In genomic region chr18:49431563-49431962, GRCh38 we compare ENCODE assay signal across 34 cellular contexts. TPM values are rescaled to one million over a fixed set of nuclear protein-coding genes. Genes with fewer than 3 reads are reported as not detected.
DNase-seq lines count a peak whose midpoint lies in the region; ATAC-seq, FAIRE-seq and TF ChIP-seq lines count a peak whose summit lies in the region.
"Had no signal": no experiment of that assay in that cellular context is flagged by ENCODE, and none has a peak within 500 bp of the region (broad histone marks: within the 10 kb centered on the region; RNA-seq: fewer than 3 reads in every experiment).

No MANE protein-coding gene starts in this region.

- peak overlapping the region; percentile 15 for H3K4me2 ChIP-seq in keratinocyte (ENCODE audit: control insufficient read depth, extremely low read depth, insufficient read depth, low read depth, low read length)
- H3K4me2 ChIP-seq: A549 had no signal

- H3K27ac ChIP-seq in HUES64 (ENCODE audit: low read depth, low read length) (peak overlapping the region; percentile 9; the same call in 1 of the 2 replicates), keratinocyte (ENCODE audit: control insufficient read depth, insufficient read depth, low read length) (peak overlapping the region; percentile 5), tibial nerve (no peak overlapping the region)
- H3K27ac ChIP-seq: A549, colonic mucosa, heart right ventricle, HL-60, skin epidermis, stomach, thyroid gland had no signal

- FAIRE-seq in bronchial epithelial cell (lab: Jason Lieb, UNC) (no peak), keratinocyte (lab: Jason Lieb, UNC) (peak; percentile 76)
- FAIRE-seq: A549 had no signal

- no peaks in the 10 kb centered on the region for H3K27me3 Mint-ChIP-seq in activated T-cell treated with anti-CD3 and anti-CD28 coated beads, Interleukin-2, amount 50 U/mL, for 72 hours (ENCODE audit: low read depth)
- H3K27me3 Mint-ChIP-seq: activated CD8-positive, alpha-beta T cell treated with anti-CD3 and anti-CD28 coated beads for 36 hours; activated naive CD4-positive, alpha-beta T cell treated with anti-CD3 and anti-CD28 coated beads, Interleukin-2, amount 50 U/mL, for 24 hours; effector memory CD8-positive, alpha-beta T cell; natural killer cell treated with Interleukin-12 subunit alpha and Interleukin-12 subunit beta and Interleukin-15 and Interleukin-18, amount 100 ng/mL, for 72 hours had no signal

- H3K4me3 Mint-ChIP-seq in activated T-cell treated with anti-CD3 and anti-CD28 coated beads, Interleukin-2, amount 50 U/mL, for 72 hours = no peak overlapping the region
- H3K4me3 Mint-ChIP-seq: activated CD8-positive, alpha-beta T cell treated with anti-CD3 and anti-CD28 coated beads for 36 hours; activated naive CD4-positive, alpha-beta T cell treated with anti-CD3 and anti-CD28 coated beads, Interleukin-2, amount 50 U/mL, for 24 hours; effector memory CD8-positive, alpha-beta T cell; mesothelial cell of epicardium; natural killer cell treated with Interleukin-12 subunit alpha and Interleukin-12 subunit beta and Interleukin-15 and Interleukin-18, amount 100 ng/mL, for 72 hours had no signal

- no peak overlapping the region for H2AFZ ChIP-seq in keratinocyte (ENCODE audit: control insufficient read depth, low read length)

- no peak for ATAC-seq in activated T-cell treated with anti-CD3 and anti-CD28 coated beads, Interleukin-2, amount 50 U/mL, for 72 hours (replicated peaks in 1 of 2)
- no peak for ATAC-seq in GM19467 (IDR thresholded peaks at IDR 0.05; ENCODE audit: unreplicated experiment)
- no peak for ATAC-seq in GM21619 (IDR thresholded peaks at IDR 0.05; ENCODE audit: unreplicated experiment)
- ATAC-seq: A549; activated CD8-positive, alpha-beta T cell treated with anti-CD3 and anti-CD28 coated beads for 36 hours; effector memory CD8-positive, alpha-beta T cell; esophagus mucosa; heart right ventricle; left ventricle myocardium superior; natural killer cell treated with Interleukin-12 subunit alpha and Interleukin-12 subunit beta and Interleukin-15 and Interleukin-18, amount 100 ng/mL, for 72 hours had no signal

- H3K9me3 ChIP-seq in HUES64 (ENCODE audit: insufficient read depth, low read depth, low read length) (no peaks in the 10 kb centered on the region), keratinocyte (ENCODE audit: control insufficient read depth, low read depth, low read length) (no peaks in the 10 kb centered on the region), tibial nerve (no peaks in the 10 kb centered on the region)
- H3K9me3 ChIP-seq: A549, colonic mucosa, heart right ventricle, stomach, thyroid gland had no signal

- H3K9ac ChIP-seq in HUES64 (ENCODE audit: low read depth, low read length) (no peak overlapping the region), keratinocyte (ENCODE audit: control insufficient read depth, extremely low read depth, insufficient read depth, low read length) (no peak overlapping the region)

- TF ChIP-seq POLR2A in tibial nerve (IDR thresholded peaks at IDR 0.05) = no peak

- peaks cover 10 to 14% of the 10 kb centered on the region in 2 donors for H3K36me3 Mint-ChIP-seq in activated T-cell treated with anti-CD3 and anti-CD28 coated beads, Interleukin-2, amount 50 U/mL, for 72 hours (ENCODE audit: insufficient read depth in 2 of 2)

- H3K79me2 ChIP-seq in keratinocyte (ENCODE audit: control insufficient read depth, insufficient read depth, low read length) = peaks cover 7% of the 10 kb centered on the region

- no peaks in the 10 kb centered on the region for H3K27me3 ChIP-seq in HUES64 (ENCODE audit: insufficient read depth, low read length)
- H3K27me3 ChIP-seq in bronchial epithelial cell (ENCODE audit: control insufficient read depth, insufficient read depth, low read length) = no peaks in the 10 kb centered on the region
- H3K27me3 ChIP-seq in keratinocyte (ENCODE audit: control insufficient read depth, extremely low read depth, insufficient read depth, low read length) = no peaks in the 10 kb centered on the region
- no peaks in the 10 kb centered on the region for H3K27me3 ChIP-seq in tibial nerve
- H3K27me3 ChIP-seq: colonic mucosa, heart right ventricle, stomach, thyroid gland had no signal

- TF ChIP-seq CTCF in bronchial epithelial cell (IDR thresholded peaks at IDR 0.05; ENCODE audit: insufficient read depth, low read length, severe bottlenecking) (no peak), keratinocyte (optimal IDR thresholded peaks at IDR 0.05 in 1 of 3, IDR thresholded peaks at IDR 0.05 in 1 of 3, conservative IDR thresholded peaks at IDR 0.05 in 1 of 3; ENCODE audit: extremely low read depth in 1 of 3, insufficient read depth in 2 of 3, low read length in 3 of 3) (no peak), tibial nerve (IDR thresholded peaks at IDR 0.05) (no peak)

- no peak overlapping the region for H3K27ac Mint-ChIP-seq in activated T-cell treated with anti-CD3 and anti-CD28 coated beads, Interleukin-2, amount 50 U/mL, for 72 hours
- H3K27ac Mint-ChIP-seq: activated CD8-positive, alpha-beta T cell treated with anti-CD3 and anti-CD28 coated beads for 36 hours; activated naive CD4-positive, alpha-beta T cell treated with anti-CD3 and anti-CD28 coated beads, Interleukin-2, amount 50 U/mL, for 24 hours; activated T-helper 2 cell treated with anti-CD3 and anti-CD28 coated beads, Interferon-gamma antibody, Interleukin-2, Interleukin-4, amounts not matched to agents 10 μg/mL and 5 μg/mL and 100 μg/mL, durations not matched to agents 14 hours and 24 hours and 36 hours; effector memory CD8-positive, alpha-beta T cell; mesothelial cell of epicardium; natural killer cell treated with Interleukin-12 subunit alpha and Interleukin-12 subunit beta and Interleukin-15 and Interleukin-18, amount 100 ng/mL, for 72 hours had no signal

- dilution Hi-C loops in keratinocyte (cut with MboI; ENCODE audit: extremely low pct_ligation_motif_present, low sequenced_read_pairs) = no loop called here

- H3K9me3 Mint-ChIP-seq in activated T-cell treated with anti-CD3 and anti-CD28 coated beads, Interleukin-2, amount 50 U/mL, for 72 hours = no peaks in the 10 kb centered on the region
- H3K9me3 Mint-ChIP-seq: activated CD8-positive, alpha-beta T cell treated with anti-CD3 and anti-CD28 coated beads for 36 hours; activated naive CD4-positive, alpha-beta T cell treated with anti-CD3 and anti-CD28 coated beads, Interleukin-2, amount 50 U/mL, for 24 hours; activated T-helper 2 cell treated with anti-CD3 and anti-CD28 coated beads, Interferon-gamma antibody, Interleukin-2, Interleukin-4, amounts not matched to agents 10 μg/mL and 5 μg/mL and 100 μg/mL, durations not matched to agents 14 hours and 24 hours and 36 hours; effector memory CD8-positive, alpha-beta T cell; mesothelial cell of epicardium; natural killer cell treated with Interleukin-12 subunit alpha and Interleukin-12 subunit beta and Interleukin-15 and Interleukin-18, amount 100 ng/mL, for 72 hours had no signal

- H3K4me1 ChIP-seq in HUES64 (ENCODE audit: insufficient read depth, low read length) = peaks cover 12% of the 10 kb centered on the region
- peaks cover 11% of the 10 kb centered on the region for H3K4me1 ChIP-seq in keratinocyte (ENCODE audit: control insufficient read depth, extremely low read depth, insufficient read depth, low read length)
- H3K4me1 ChIP-seq in tibial nerve = no peaks in the 10 kb centered on the region
- H3K4me1 ChIP-seq: A549, colonic mucosa, thyroid gland had no signal

- no peak overlapping the region for H3K4me3 ChIP-seq in HUES64 (ENCODE audit: low read length)
- no peak overlapping the region for H3K4me3 ChIP-seq in bronchial epithelial cell (ENCODE audit: low read depth, low read length)
- no peak overlapping the region for H3K4me3 ChIP-seq in keratinocyte (ENCODE audit: control insufficient read depth in 2 of 3, extremely low read depth in 1 of 3, insufficient read depth in 2 of 3, low read depth in 1 of 3, low read length in 3 of 3)
- H3K4me3 ChIP-seq in tibial nerve = no peak overlapping the region
- H3K4me3 ChIP-seq: A549, colonic mucosa, heart right ventricle, skin epidermis, stomach, thyroid gland had no signal

- H3K36me3 ChIP-seq in HUES64 (ENCODE audit: insufficient read depth, low read length) (peaks cover 5% of the 10 kb centered on the region; the same call in 1 of the 2 replicates), bronchial epithelial cell (ENCODE audit: control insufficient read depth, insufficient read depth, low read length) (peaks cover 1% of the 10 kb centered on the region), keratinocyte (ENCODE audit: control insufficient read depth in 2 of 2, extremely low read depth in 1 of 2, insufficient read depth in 2 of 2, low read length in 2 of 2) (no peaks in the 10 kb centered on the region), tibial nerve (peaks cover 0 to 38% (median 0%) of the 10 kb centered on the region in 3 donors)
- H3K36me3 ChIP-seq: colonic mucosa had no signal

- no peaks in the 10 kb centered on the region for H3K9me1 ChIP-seq in keratinocyte (ENCODE audit: control insufficient read depth, extremely low read depth, insufficient read depth, low read length)

- DNase-seq in AG08396 (ENCODE audit: low spot score) = peak; percentile 5
- DNase-seq in bronchial epithelial cell (ENCODE audit: low read depth) = peak; percentile 49
- DNase-seq in keratinocyte (ENCODE audit: low read depth, low spot score) = peak; percentile 35
- DNase-seq in activated T-cell treated with anti-CD3 and anti-CD28 coated beads, Interleukin-2, amount 50 U/mL, for 72 hours = no peak
- DNase-seq in tibial nerve (ENCODE audit: low spot score in 2 of 2) = no peak
- DNase-seq: activated CD4-positive, CD25-positive, alpha-beta regulatory T cell treated with anti-CD3 and anti-CD28 coated beads, Interleukin-2, amount 50 U/mL, for 72 hours; activated CD8-positive, alpha-beta T cell treated with anti-CD3 and anti-CD28 coated beads for 36 hours; amygdala; colonic mucosa; DMS153; effector memory CD8-positive, alpha-beta T cell; foreskin fibroblast; GF-D8; heart right ventricle; left ventricle myocardium superior; NCI-H1417; NCI-H2081; NCI-H345; stimulated activated CD4-positive, alpha-beta T cell treated with anti-CD3 and anti-CD28 coated beads, Interleukin-1b, Interleukin-23, amount 100 ng/mL, for 48 hours; stimulated activated CD8-positive, alpha-beta memory T cell treated with anti-CD3 and anti-CD28 coated beads, Interleukin-4, amount 100 ng/mL, for 48 hours; stomach; T-helper 1 cell; thyroid gland had no signal

- TF ChIP-seq EP300 in tibial nerve (IDR thresholded peaks at IDR 0.05) = no peak

- H4K20me1 ChIP-seq in keratinocyte (ENCODE audit: control insufficient read depth, extremely low read depth, insufficient read depth, low read length) = no peaks in the 10 kb centered on the region

- peaks cover 9% of the 10 kb centered on the region for H3K4me1 Mint-ChIP-seq in activated T-cell treated with anti-CD3 and anti-CD28 coated beads, Interleukin-2, amount 50 U/mL, for 72 hours (ENCODE audit: low read depth)

- 79% methylated on average over 3 of the region's 4 CpGs for WGBS in HUES64
- 88 to 90% methylated on average over 4 of the region's 4 CpGs for WGBS in tibial nerve, 2 donors

RNA-seq across cellular contexts. Expression of gene DYM, which starts 28.9 kb away (rescaled TPM):
- 41.1 TPM for polyA plus RNA-seq in HUES64 (2013, experiment 1 of 2)
- polyA plus RNA-seq in HUES64 (2013, experiment 2 of 2) = 40.1 TPM
- 24.3 and 26.1 TPM in 2 replicates for total RNA-seq in bronchial epithelial cell
- polyA plus RNA-seq in keratinocyte = 26.0 to 52.9 TPM (median 46.0 TPM) in 3 replicates
- polyA plus RNA-seq in keratinocyte (2011; ENCODE audit: low read depth) = 34.9 TPM
- 22.4 and 55.7 TPM in 2 replicates for polyA plus RNA-seq in keratinocyte (2011; cell fraction: cytosol; rRNA removed)
- polyA plus RNA-seq in keratinocyte (2011; cell fraction: nucleus; rRNA removed) = 17.0 and 17.4 TPM in 2 replicates
- polyA plus RNA-seq in keratinocyte (2012; ENCODE audit: low replicate concordance) = 28.1 and 33.6 TPM in 2 replicates
- 51.9 to 67.9 TPM (median 58.9 TPM) in 3 replicates for polyA minus RNA-seq in keratinocyte
- 46.6 TPM for polyA minus RNA-seq in keratinocyte (2011; cell fraction: cytosol; rRNA and poly(A)+ RNA removed)
- 68.8 and 95.8 TPM in 2 replicates for polyA minus RNA-seq in keratinocyte (2011; cell fraction: nucleus; rRNA and poly(A)+ RNA removed)
- 10 to 100 TPM; 74.9 to 91.6 TPM for total RNA-seq in activated T-cell treated with anti-CD3 and anti-CD28 coated beads, Interleukin-2, amount 50 U/mL, for 72 hours
- 100 to 1,000 TPM in 1 of 4 donors, 10 to 100 TPM in 3; 46.5 to 136 (median 80.2) TPM for total RNA-seq in tibial nerve

RNA-seq across cellular contexts. Expression of gene C18orf32, which starts 55.5 kb away (rescaled TPM):
- polyA plus RNA-seq in HUES64 (2013, experiment 1 of 2) = 19.2 TPM
- polyA plus RNA-seq in HUES64 (2013, experiment 2 of 2) = 22.4 TPM
- total RNA-seq in bronchial epithelial cell (9.0 and 14.3 TPM in 2 replicates), tibial nerve (10 to 100 TPM; 22.2 to 38.5 (median 26.7) TPM)
- 22.7 to 35.7 TPM (median 23.5 TPM) in 3 replicates for polyA plus RNA-seq in keratinocyte
- 7.7 TPM for polyA plus RNA-seq in keratinocyte (2011; ENCODE audit: low read depth)
- polyA plus RNA-seq in keratinocyte (2011; cell fraction: cytosol; rRNA removed) = 32.6 and 42.6 TPM in 2 replicates
- polyA plus RNA-seq in keratinocyte (2011; cell fraction: nucleus; rRNA removed) = 12.0 and 20.0 TPM in 2 replicates
- 23.3 and 31.9 TPM in 2 replicates for polyA plus RNA-seq in keratinocyte (2012; ENCODE audit: low replicate concordance)
- 0.79 to 1.6 TPM (median 0.93 TPM) in 3 replicates for polyA minus RNA-seq in keratinocyte
- polyA minus RNA-seq in keratinocyte (2011; cell fraction: cytosol; rRNA and poly(A)+ RNA removed) = 10.7 TPM
- polyA minus RNA-seq in keratinocyte (2011; cell fraction: nucleus; rRNA and poly(A)+ RNA removed) = 1.3 and 2.2 TPM in 2 replicates
- 10 to 100 TPM; 28.7 to 36.2 TPM for total RNA-seq in activated T-cell treated with anti-CD3 and anti-CD28 coated beads, Interleukin-2, amount 50 U/mL, for 72 hours

Comparison
In these comparisons a context has a peak if more than half of its experiments do, and no peak if none do; other contexts are left out.
1. DNase-seq: peak in AG08396 (single experiment), bronchial epithelial cell (single experiment) and keratinocyte (single experiment); none in activated T-cell treated with anti-CD3 and anti-CD28 coated beads, Interleukin-2, amount 50 U/mL, for 72 hours (0 of 2) and tibial nerve (0 of 2).
2. H3K27ac ChIP-seq: peak in HUES64 (single experiment) and keratinocyte (single experiment); none in tibial nerve (0 of 4).